10 cellular contexts compared by ENCODE assay signal in genomic region chr2:3223080-3223923, GRCh38.
DNase-seq lines count a peak whose midpoint lies in the region; TF ChIP-seq lines count a peak whose summit lies in the region.
"Had no signal": no experiment of that assay in that cellular context is flagged by ENCODE, and none has a peak within 500 bp of the region (broad histone marks: within the 10 kb centered on the region; RNA-seq: fewer than 3 reads in every experiment).

No MANE protein-coding gene starts in this region.

- peak overlapping the region; percentile 36 to 74 for H3K27ac ChIP-seq in breast epithelium
- H3K27ac ChIP-seq: A549, parathyroid adenoma had no signal

- no peak overlapping the region for H3K4me3 ChIP-seq in breast epithelium
- H3K4me3 ChIP-seq: A549 had no signal

- H3K36me3 Mint-ChIP-seq in MCF 10A (ENCODE audit: insufficient read depth, unreplicated experiment), result no peaks in the 10 kb centered on the region
- peaks cover 17% of the 10 kb centered on the region for H3K36me3 Mint-ChIP-seq in IgD-negative memory B cell
- peaks cover 34% of the 10 kb centered on the region for H3K36me3 Mint-ChIP-seq in progenitor cell of endocrine pancreas (ENCODE audit: insufficient read depth)

- TF ChIP-seq CTCF in breast epithelium (IDR thresholded peaks at IDR 0.05) (no peak), MCF 10A (IDR thresholded peaks at IDR 0.05; ENCODE audit: unreplicated experiment) (no peak), progenitor cell of endocrine pancreas (IDR thresholded peaks at IDR 0.05; ENCODE audit: unreplicated experiment) (no peak)

- H3K27me3 Mint-ChIP-seq in MCF 10A (ENCODE audit: insufficient read depth, unreplicated experiment), result no peaks in the 10 kb centered on the region
- no peaks in the 10 kb centered on the region for H3K27me3 Mint-ChIP-seq in IgD-negative memory B cell
- H3K27me3 Mint-ChIP-seq in progenitor cell of endocrine pancreas, result no peaks in the 10 kb centered on the region

- CTCF ChIA-PET in MCF 10A (lab: Yijun Ruan, JAX), result no interaction called here

- no peaks in the 10 kb centered on the region for H3K36me3 ChIP-seq in breast epithelium

- POLR2A ChIA-PET in MCF 10A (lab: Yijun Ruan, JAX), result no interaction called here

- H3K27ac Mint-ChIP-seq in MCF 10A (ENCODE audit: low read depth, unreplicated experiment), result no peak overlapping the region
- peak overlapping the region; percentile 36 to 96 (median 64) for H3K27ac Mint-ChIP-seq in IgD-negative memory B cell
- no peak overlapping the region for H3K27ac Mint-ChIP-seq in progenitor cell of endocrine pancreas

- TF ChIP-seq POLR2A in breast epithelium (IDR thresholded peaks at IDR 0.05), result no peak

- peaks cover 0 to 26% of the 10 kb centered on the region in 2 donors for H3K9me3 ChIP-seq in breast epithelium

- no TSS peak for BruUV-seq in MCF 10A (replicated peaks; lab: Mats Ljungman, UMichigan)

- no peak overlapping the region for H3K4me3 Mint-ChIP-seq in MCF 10A (ENCODE audit: unreplicated experiment)
- peak overlapping the region in 2 of 4 donors; percentile 37 to 81 for H3K4me3 Mint-ChIP-seq in IgD-negative memory B cell
- no peak overlapping the region for H3K4me3 Mint-ChIP-seq in progenitor cell of endocrine pancreas (ENCODE audit: low read depth)

- intact Hi-C loops in breast epithelium (cut with DNase I; ENCODE audit: low total_unique reads) (no loop called here), MCF 10A (cut with micrococcal nuclease) (no loop called here)

- DNase-seq in breast epithelium (ENCODE audit: low spot score in 2 of 2) (no peak), MCF 10A (ENCODE audit: unreplicated experiment) (no peak), non-pigmented ciliary epithelial cell (ENCODE audit: low read depth) (peak; percentile 24), COR-L47 (lab: John Stamatoyannopoulos, UW) (no peak), HUDEP-2 (lab: John Stamatoyannopoulos, UW; ENCODE audit: unreplicated experiment in 76 of 76) (no peak), progenitor cell of endocrine pancreas (ENCODE audit: low spot score, unreplicated experiment) (no peak)
- peak; percentile 47 for DNase-seq in activated effector memory CD4-positive, alpha-beta T cell treated with Interleukin-2 at 50 U/mL for 16 hours

- no peaks in the 10 kb centered on the region for H3K4me1 ChIP-seq in breast epithelium
- H3K4me1 ChIP-seq: A549, parathyroid adenoma had no signal

- H3K9me3 Mint-ChIP-seq in MCF 10A (ENCODE audit: unreplicated experiment) (no peaks in the 10 kb centered on the region), IgD-negative memory B cell (peaks cover 4 to 16% (median 5%) of the 10 kb centered on the region in 3 donors), progenitor cell of endocrine pancreas (ENCODE audit: low read depth) (peaks cover 46% of the 10 kb centered on the region)

- no peaks in the 10 kb centered on the region for H3K27me3 ChIP-seq in breast epithelium

- H3K4me1 Mint-ChIP-seq in MCF 10A (ENCODE audit: insufficient read depth, unreplicated experiment), result no peaks in the 10 kb centered on the region
- H3K4me1 Mint-ChIP-seq in IgD-negative memory B cell, result peaks cover 10 to 31% (median 28%) of the 10 kb centered on the region in 3 donors
- H3K4me1 Mint-ChIP-seq in progenitor cell of endocrine pancreas (ENCODE audit: low read depth), result no peaks in the 10 kb centered on the region

Comparison
In these comparisons a context has a peak if more than half of its experiments do, and no peak if none do; other contexts are left out.
1. DNase-seq: peak in activated effector memory CD4-positive, alpha-beta T cell treated with Interleukin-2 at 50 U/mL for 16 hours (single experiment) and non-pigmented ciliary epithelial cell (single experiment); none in breast epithelium (0 of 2), MCF 10A (single experiment), COR-L47 (single experiment), HUDEP-2 (0 of 76) and progenitor cell of endocrine pancreas (single experiment).
2. H3K27ac Mint-ChIP-seq: peak in IgD-negative memory B cell (3 of 3); none in MCF 10A (single experiment) and progenitor cell of endocrine pancreas (single experiment).